In genomic region chr1:101474039-101474665, GRCh38 we compare ENCODE assay signal across 1 cellular context.
TF ChIP-seq lines count a peak whose summit lies in the region.

No MANE protein-coding gene starts in this region.

TF ChIP-seq in HepG2, 621 proteins besides CTCF, POLR2A, EP300 and RAD21 (continued from another document):
- TF ChIP-seq, protein P1, sequence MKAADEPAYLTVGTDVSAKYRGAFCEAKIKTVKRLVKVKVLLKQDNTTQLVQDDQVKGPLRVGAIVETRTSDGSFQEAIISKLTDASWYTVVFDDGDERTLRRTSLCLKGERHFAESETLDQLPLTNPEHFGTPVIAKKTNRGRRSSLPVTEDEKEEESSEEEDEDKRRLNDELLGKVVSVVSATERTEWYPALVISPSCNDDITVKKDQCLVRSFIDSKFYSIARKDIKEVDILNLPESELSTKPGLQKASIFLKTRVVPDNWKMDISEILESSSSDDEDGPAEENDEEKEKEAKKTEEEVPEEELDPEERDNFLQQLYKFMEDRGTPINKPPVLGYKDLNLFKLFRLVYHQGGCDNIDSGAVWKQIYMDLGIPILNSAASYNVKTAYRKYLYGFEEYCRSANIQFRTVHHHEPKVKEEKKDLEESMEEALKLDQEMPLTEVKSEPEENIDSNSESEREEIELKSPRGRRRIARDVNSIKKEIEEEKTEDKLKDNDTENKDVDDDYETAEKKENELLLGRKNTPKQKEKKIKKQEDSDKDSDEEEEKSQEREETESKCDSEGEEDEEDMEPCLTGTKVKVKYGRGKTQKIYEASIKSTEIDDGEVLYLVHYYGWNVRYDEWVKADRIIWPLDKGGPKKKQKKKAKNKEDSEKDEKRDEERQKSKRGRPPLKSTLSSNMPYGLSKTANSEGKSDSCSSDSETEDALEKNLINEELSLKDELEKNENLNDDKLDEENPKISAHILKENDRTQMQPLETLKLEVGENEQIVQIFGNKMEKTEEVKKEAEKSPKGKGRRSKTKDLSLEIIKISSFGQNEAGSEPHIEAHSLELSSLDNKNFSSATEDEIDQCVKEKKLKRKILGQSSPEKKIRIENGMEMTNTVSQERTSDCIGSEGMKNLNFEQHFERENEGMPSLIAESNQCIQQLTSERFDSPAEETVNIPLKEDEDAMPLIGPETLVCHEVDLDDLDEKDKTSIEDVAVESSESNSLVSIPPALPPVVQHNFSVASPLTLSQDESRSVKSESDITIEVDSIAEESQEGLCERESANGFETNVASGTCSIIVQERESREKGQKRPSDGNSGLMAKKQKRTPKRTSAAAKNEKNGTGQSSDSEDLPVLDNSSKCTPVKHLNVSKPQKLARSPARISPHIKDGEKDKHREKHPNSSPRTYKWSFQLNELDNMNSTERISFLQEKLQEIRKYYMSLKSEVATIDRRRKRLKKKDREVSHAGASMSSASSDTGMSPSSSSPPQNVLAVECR (CRISPR knock-in tag; IDR thresholded peaks at IDR 0.05; ENCODE audit: borderline replicate concordance), result no peak
- TF ChIP-seq FOXO1 (CRISPR knock-in tag; IDR thresholded peaks at IDR 0.05), result no peak
- no peak for TF ChIP-seq PRDM10 (CRISPR knock-in tag; IDR thresholded peaks at IDR 0.05; ENCODE audit: low read depth)
- TF ChIP-seq, protein P2, sequence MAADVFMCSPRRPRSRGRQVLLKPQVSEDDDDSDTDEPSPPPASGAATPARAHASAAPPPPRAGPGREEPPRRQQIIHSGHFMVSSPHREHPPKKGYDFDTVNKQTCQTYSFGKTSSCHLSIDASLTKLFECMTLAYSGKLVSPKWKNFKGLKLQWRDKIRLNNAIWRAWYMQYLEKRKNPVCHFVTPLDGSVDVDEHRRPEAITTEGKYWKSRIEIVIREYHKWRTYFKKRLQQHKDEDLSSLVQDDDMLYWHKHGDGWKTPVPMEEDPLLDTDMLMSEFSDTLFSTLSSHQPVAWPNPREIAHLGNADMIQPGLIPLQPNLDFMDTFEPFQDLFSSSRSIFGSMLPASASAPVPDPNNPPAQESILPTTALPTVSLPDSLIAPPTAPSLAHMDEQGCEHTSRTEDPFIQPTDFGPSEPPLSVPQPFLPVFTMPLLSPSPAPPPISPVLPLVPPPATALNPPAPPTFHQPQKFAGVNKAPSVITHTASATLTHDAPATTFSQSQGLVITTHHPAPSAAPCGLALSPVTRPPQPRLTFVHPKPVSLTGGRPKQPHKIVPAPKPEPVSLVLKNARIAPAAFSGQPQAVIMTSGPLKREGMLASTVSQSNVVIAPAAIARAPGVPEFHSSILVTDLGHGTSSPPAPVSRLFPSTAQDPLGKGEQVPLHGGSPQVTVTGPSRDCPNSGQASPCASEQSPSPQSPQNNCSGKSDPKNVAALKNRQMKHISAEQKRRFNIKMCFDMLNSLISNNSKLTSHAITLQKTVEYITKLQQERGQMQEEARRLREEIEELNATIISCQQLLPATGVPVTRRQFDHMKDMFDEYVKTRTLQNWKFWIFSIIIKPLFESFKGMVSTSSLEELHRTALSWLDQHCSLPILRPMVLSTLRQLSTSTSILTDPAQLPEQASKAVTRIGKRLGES (CRISPR knock-in tag; IDR thresholded peaks at IDR 0.05; ENCODE audit: borderline replicate concordance), result no peak
